25 cellular contexts compared by ENCODE assay signal in genomic region chr9:79329861-79330260, GRCh38.
"Had no signal": no experiment of that assay in that cellular context is flagged by ENCODE, and none has a peak within 500 bp of the region (broad histone marks: within the 10 kb centered on the region; RNA-seq: fewer than 3 reads in every experiment).

No MANE protein-coding gene starts in this region.

- H3K9me3 ChIP-seq: adrenal gland, ascending aorta had no signal

- H3K36me3 ChIP-seq: adrenal gland, ascending aorta, brain microvascular endothelial cell had no signal

- H3K4me1 ChIP-seq: adrenal gland, ascending aorta had no signal

- H3K27me3 ChIP-seq: adrenal gland, ascending aorta, brain microvascular endothelial cell had no signal

- ATAC-seq: activated CD4-positive, alpha-beta T cell treated with anti-CD3 and anti-CD28 coated beads for 36 hours; activated CD8-positive, alpha-beta memory T cell treated with anti-CD3 and anti-CD28 coated beads, Interleukin-2, amount 10 ng/mL, durations not matched to agents 7 days and 5 days; activated CD8-positive, alpha-beta T cell treated with anti-CD3 and anti-CD28 coated beads, Interleukin-2, amount 10 ng/mL, durations not matched to agents 7 days and 5 days; activated naive CD8-positive, alpha-beta T cell treated with anti-CD3 and anti-CD28 coated beads, Interleukin-2, amount 50 U/mL, for 24 hours; esophagus mucosa had no signal

- H3K4me3 ChIP-seq: adrenal gland, ascending aorta, coronary artery, dorsolateral prefrontal cortex had no signal

- DNase-seq: activated CD4-positive, alpha-beta memory T cell treated with anti-CD3 and anti-CD28 coated beads for 36 hours; activated CD4-positive, alpha-beta T cell treated with anti-CD3 and anti-CD28 coated beads for 36 hours; activated CD4-positive, alpha-beta T cell treated with anti-CD3 and anti-CD28 coated beads, Interleukin-2, amount 10 ng/mL, durations not matched to agents 24 days and 14 days; activated CD4-positive, CD25-positive, alpha-beta regulatory T cell; activated CD4-positive, CD25-positive, alpha-beta regulatory T cell treated with anti-CD3 and anti-CD28 coated beads, Interleukin-2, amount 50 U/mL, for 72 hours; activated CD8-positive, alpha-beta memory T cell treated with anti-CD3 and anti-CD28 coated beads, Interleukin-2, amount 10 ng/mL, durations not matched to agents 7 days and 5 days; activated CD8-positive, alpha-beta memory T cell treated with anti-CD3 and anti-CD28 coated beads, Interleukin-2, amount 50 U/mL, for 4 hours; activated CD8-positive, alpha-beta T cell treated with anti-CD3 and anti-CD28 coated beads, Interleukin-2, amount 10 ng/mL, durations not matched to agents 7 days and 5 days; activated effector memory CD4-positive, alpha-beta T cell treated with anti-CD3 and anti-CD28 coated beads, Interleukin-2, amount 50 U/mL, for 16 hours; activated naive CD4-positive, alpha-beta T cell treated with anti-CD3 and anti-CD28 coated beads for 36 hours; activated naive CD8-positive, alpha-beta T cell treated with anti-CD3 and anti-CD28 coated beads for 36 hours; activated naive CD8-positive, alpha-beta T cell treated with anti-CD3 and anti-CD28 coated beads, Interleukin-2, amount 50 U/mL, for 24 hours; activated T-cell treated with anti-CD3 and anti-CD28 coated beads, Interleukin-2, amount 50 U/mL, for 1 hour; activated T-cell treated with anti-CD3 and anti-CD28 coated beads, Interleukin-2, amount 50 U/mL, for 48 hours; adrenal gland; brain microvascular endothelial cell; dorsolateral prefrontal cortex; effector memory CD4-positive, alpha-beta T cell; endodermal cell; foreskin fibroblast; head of caudate nucleus; T-helper 2 cell had no signal

- H3K27ac ChIP-seq: adrenal gland, ascending aorta, brain microvascular endothelial cell, coronary artery, dorsolateral prefrontal cortex had no signal
